ENCODE assay signal across 21 cellular contexts in genomic region chr13:26727633-26728032, GRCh38. TPM values are rescaled to one million over a fixed set of nuclear protein-coding genes. Genes with fewer than 3 reads are reported as not detected.
A peak's percentile ranks its signal among the peaks of the same experiment; 100 is the strongest.
DNase-seq lines count a peak whose midpoint lies in the region; ATAC-seq and TF ChIP-seq lines count a peak whose summit lies in the region.
"Had no signal": no experiment of that assay in that cellular context is flagged by ENCODE, and none has a peak within 500 bp of the region (broad histone marks: within the 10 kb centered on the region; RNA-seq: fewer than 3 reads in every experiment).

No MANE protein-coding gene starts in this region.

- H3K4me1 ChIP-seq in right atrium auricular region = no peaks in the 10 kb centered on the region
- H3K4me1 ChIP-seq in right cardiac atrium (ENCODE audit: control insufficient read depth, insufficient read depth, low read length) = no peaks in the 10 kb centered on the region
- H3K4me1 ChIP-seq: A549 had no signal

- TF ChIP-seq CTCF in right atrium auricular region (IDR thresholded peaks at IDR 0.05) (no peak), type B pancreatic cell (conservative IDR thresholded peaks at IDR 0.05) (no peak)

- H3K27ac Mint-ChIP-seq in type B pancreatic cell = no peak overlapping the region
- H3K27ac Mint-ChIP-seq: CD14-positive monocyte; CD4-positive, alpha-beta memory T cell; GM23338 had no signal

- no peak for ATAC-seq in right cardiac atrium
- ATAC-seq in GM19324 (IDR thresholded peaks at IDR 0.05; ENCODE audit: low FRiP score, unreplicated experiment) = no peak
- ATAC-seq: A549, GM23338 had no signal

- H3K27me3 Mint-ChIP-seq in type B pancreatic cell = peaks cover 29% of the 10 kb centered on the region
- H3K27me3 Mint-ChIP-seq: CD4-positive, alpha-beta memory T cell had no signal

- H3K27ac ChIP-seq in right atrium auricular region (no peak overlapping the region), right cardiac atrium (ENCODE audit: low read length) (no peak overlapping the region), caudate nucleus (ENCODE audit: low read depth, low read length) (peak overlapping the region; percentile 56)
- H3K27ac ChIP-seq: 22Rv1, A549, HL-60 had no signal

- no peaks in the 10 kb centered on the region for H3K36me3 ChIP-seq in right atrium auricular region

- peaks cover 5% of the 10 kb centered on the region for H3K9me3 Mint-ChIP-seq in type B pancreatic cell

- no peaks in the 10 kb centered on the region for H3K36me3 Mint-ChIP-seq in type B pancreatic cell
- H3K36me3 Mint-ChIP-seq: CD14-positive monocyte; CD4-positive, alpha-beta memory T cell had no signal

- H3K27me3 ChIP-seq in right atrium auricular region (no peaks in the 10 kb centered on the region), right cardiac atrium (ENCODE audit: control insufficient read depth, insufficient read depth) (no peaks in the 10 kb centered on the region)

- H3K9me3 ChIP-seq in right atrium auricular region = no peaks in the 10 kb centered on the region
- no peaks in the 10 kb centered on the region for H3K9me3 ChIP-seq in right cardiac atrium (ENCODE audit: control insufficient read depth, low read length)
- H3K9me3 ChIP-seq: A549 had no signal

- DNase-seq in NCI-H748 (lab: John Stamatoyannopoulos, UW; ENCODE audit: unreplicated experiment) (peak; percentile 36), NCI-H748 treated with DMSO at 0.1 percent for 48 hours (lab: John Stamatoyannopoulos, UW) (no peak), right atrium auricular region (ENCODE audit: low spot score) (peak; percentile 32), right cardiac atrium (no peak), caudate nucleus (lab: John Stamatoyannopoulos, UW) (no peak), type B pancreatic cell (ENCODE audit: extremely low spot score, unreplicated experiment) (peak; percentile 6), GM19240 (ENCODE audit: insufficient read length, low spot score) (no peak)
- DNase-seq: AML-193; CD4-positive, alpha-beta memory T cell; DMS153; DMS79; GF-D8; HCEC 1CT had no signal

- H3K4me1 Mint-ChIP-seq in type B pancreatic cell (ENCODE audit: unreplicated experiment) = no peaks in the 10 kb centered on the region
- H3K4me1 Mint-ChIP-seq: CD14-positive monocyte, GM23338 had no signal

- no peak overlapping the region for H3K4me3 Mint-ChIP-seq in type B pancreatic cell
- H3K4me3 Mint-ChIP-seq: CD14-positive monocyte; CD4-positive, alpha-beta memory T cell; GM23338 had no signal

- intact Hi-C loops in right cardiac atrium (cut with DNase I) = no loop called here

- H3K4me3 ChIP-seq in right atrium auricular region (no peak overlapping the region), right cardiac atrium (ENCODE audit: low read length) (no peak overlapping the region)
- H3K4me3 ChIP-seq: A549, GM23338 had no signal

RNA-seq across cellular contexts. Expression of gene GPR12, which starts 33.0 kb away (rescaled TPM):
- total RNA-seq in right atrium auricular region = under 1 TPM in 1 of 2 donors, not detected in 1; 0.07 TPM
- total RNA-seq in right cardiac atrium = not detected
- polyA plus RNA-seq in right cardiac atrium = not detected
- 0.12 and 0.14 TPM in 2 replicates for total RNA-seq in type B pancreatic cell (ENCODE audit: low replicate concordance)
- total RNA-seq: CD4-positive, alpha-beta memory T cell; GM23338; HT1080 had no signal
- polyA plus RNA-seq: A549; BJ; CD14-positive monocyte; CD4-positive, alpha-beta memory T cell had no signal

Comparison
In these comparisons a context has a peak if more than half of its experiments do, and no peak if none do; other contexts are left out.
1. DNase-seq: peak in NCI-H748 (single experiment), right atrium auricular region (single experiment) and type B pancreatic cell (single experiment); none in NCI-H748 treated with DMSO at 0.1 percent for 48 hours (single experiment), right cardiac atrium (0 of 3), caudate nucleus (0 of 61) and GM19240 (single experiment).